Comparison of ENCODE assay signal across 10 cellular contexts in the genomic region with DNA sequence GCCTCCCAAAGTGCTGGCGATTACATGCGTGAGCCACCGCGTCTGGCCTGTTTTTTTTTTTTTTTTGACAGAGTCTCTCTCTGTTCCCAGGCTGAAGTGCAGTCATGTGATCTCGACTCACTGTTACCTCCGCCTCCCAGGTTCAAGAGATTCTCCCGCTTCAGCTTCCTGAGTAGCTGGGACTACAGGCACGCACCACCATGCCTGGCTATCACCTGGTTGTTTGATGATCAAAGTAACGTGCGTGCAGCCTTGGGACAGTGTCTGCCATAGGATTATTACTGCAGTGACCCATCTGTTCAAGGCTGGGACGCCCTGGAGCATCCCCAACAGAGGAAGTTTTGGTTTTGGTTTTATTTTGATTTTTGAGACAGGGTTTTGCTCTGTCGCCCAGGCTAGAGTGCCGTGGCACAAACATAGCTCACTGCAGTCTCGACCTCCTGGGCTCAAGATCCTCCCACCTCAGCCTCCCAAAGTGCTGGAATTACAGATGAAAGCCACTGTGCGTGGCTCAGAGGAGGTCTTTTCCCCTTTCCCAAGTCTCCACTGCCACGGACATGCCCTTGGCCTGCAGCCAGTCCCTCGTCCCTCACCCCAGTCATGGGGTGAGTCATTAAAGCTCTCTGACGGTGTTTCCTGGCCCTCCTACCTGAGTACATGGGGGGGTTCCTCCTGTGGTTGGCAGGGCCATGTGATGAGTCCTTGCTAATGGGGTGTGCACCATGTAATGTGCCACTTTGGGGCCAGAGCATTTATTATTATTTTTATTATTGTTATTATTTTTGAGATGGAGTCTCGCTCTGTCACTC.
DNase-seq lines count a peak whose midpoint lies in the region; ATAC-seq and TF ChIP-seq lines count a peak whose summit lies in the region.
"Had no signal": no experiment of that assay in that cellular context is flagged by ENCODE, and none has a peak within 500 bp of the region (broad histone marks: within the 10 kb centered on the region; RNA-seq: fewer than 3 reads in every experiment).

No MANE protein-coding gene starts in this region.

- intact Hi-C loops in CD14-positive monocyte (cut with micrococcal nuclease): no loop called here
- intact Hi-C loops in cardiac septum (cut with DNase I): no loop called here

- H3K4me1 Mint-ChIP-seq in CD14-positive monocyte: peaks cover 10% of the 10 kb centered on the region
- peaks cover 4% of the 10 kb centered on the region for H3K4me1 Mint-ChIP-seq in endothelial cell (ENCODE audit: unreplicated experiment)

- H3K4me3 Mint-ChIP-seq in CD14-positive monocyte (peak overlapping the region; percentile 52 to 63), endothelial cell (ENCODE audit: unreplicated experiment) (peak overlapping the region; percentile 42)

- H3K4me3 ChIP-seq in brain microvascular endothelial cell (ENCODE audit: low read depth, low read length): no peak overlapping the region
- H3K4me3 ChIP-seq: prostate gland had no signal

- in situ Hi-C loops in brain microvascular endothelial cell (cut with HindIII; ENCODE audit: low pct_ligation_motif_present, low sequenced_read_pairs): no loop called here

- no peak overlapping the region for H3K27ac ChIP-seq in brain microvascular endothelial cell
- H3K27ac ChIP-seq: prostate gland had no signal

- DNase-seq in CD14-positive monocyte (ENCODE audit: low spot score) (no peak), endothelial cell (ENCODE audit: low spot score) (no peak), dermis blood vessel endothelial cell (no peak), cardiac septum (ENCODE audit: low spot score) (no peak), activated gamma-delta T cell treated with Interleukin-2 at 50 U/mL for 16 hours (no peak), brain microvascular endothelial cell (no peak)
- DNase-seq in activated CD4-positive, alpha-beta T cell treated with anti-CD3 and anti-CD28 coated beads for 48 hours: peak; percentile 36
- DNase-seq: COR-L47 had no signal

- no peak for TF ChIP-seq CTCF in CD14-positive monocyte (IDR thresholded peaks at IDR 0.05)
- TF ChIP-seq CTCF in endothelial cell (IDR thresholded peaks at IDR 0.05; ENCODE audit: unreplicated experiment): no peak
- no peak for TF ChIP-seq CTCF in brain microvascular endothelial cell (IDR thresholded peaks at IDR 0.05; ENCODE audit: low read depth, low read length, missing control alignments)

- H3K27ac Mint-ChIP-seq in CD14-positive monocyte (peak overlapping the region in 1 of 7 donors; percentile 56), endothelial cell (ENCODE audit: unreplicated experiment) (no peak overlapping the region)

- H3K9me3 Mint-ChIP-seq in CD14-positive monocyte: peaks cover 0 to 6% (median 0%) of the 10 kb centered on the region in 7 donors
- H3K9me3 Mint-ChIP-seq in endothelial cell (ENCODE audit: unreplicated experiment): no peaks in the 10 kb centered on the region

- H3K27me3 Mint-ChIP-seq in CD14-positive monocyte (ENCODE audit: low read depth in 3 of 3) (peaks cover 4 to 5% (median 5%) of the 10 kb centered on the region in 3 donors), endothelial cell (ENCODE audit: unreplicated experiment) (peaks cover 3% of the 10 kb centered on the region)

- no peaks in the 10 kb centered on the region for H3K27me3 ChIP-seq in brain microvascular endothelial cell (replicated peaks)

- ATAC-seq in HG03175 (IDR thresholded peaks at IDR 0.05; ENCODE audit: unreplicated experiment): peak; percentile 41

- H3K36me3 Mint-ChIP-seq in CD14-positive monocyte: no peaks in the 10 kb centered on the region
- H3K36me3 Mint-ChIP-seq in endothelial cell (ENCODE audit: low read depth, unreplicated experiment): no peaks in the 10 kb centered on the region

- no peaks in the 10 kb centered on the region for H3K36me3 ChIP-seq in brain microvascular endothelial cell (replicated peaks)
- H3K36me3 ChIP-seq: prostate gland had no signal
